Comparison of ENCODE assay signal across 15 cellular contexts in genomic region chr12:53694746-53695145, GRCh38. TPM values are rescaled to one million over a fixed set of nuclear protein-coding genes. Genes with fewer than 3 reads are reported as not detected.
DNase-seq lines count a peak whose midpoint lies in the region; ATAC-seq and FAIRE-seq lines count a peak whose summit lies in the region.
"Had no signal": no experiment of that assay in that cellular context is flagged by ENCODE, and none has a peak within 500 bp of the region (broad histone marks: within the 10 kb centered on the region; RNA-seq: fewer than 3 reads in every experiment).

No MANE protein-coding gene starts in this region.

- DNase-seq in activated T-cell treated with anti-CD3 and anti-CD28 coated beads, Interleukin-2, amount 50 U/mL, for 4 hours, result no peak
- DNase-seq in activated T-cell treated with anti-CD3 and anti-CD28 coated beads, Interleukin-2, amount 50 U/mL, for 1 hour, result no peak
- no peak for DNase-seq in activated T-helper 1 cell treated with anti-CD3 and anti-CD28 coated beads, Interleukin-12 subunit alpha, Interleukin-12 subunit beta, Interleukin-2, Interleukin-4 antibody, amounts not matched to agents 30 ng/mL and 10 ng/mL and 1 ng/mL, durations not matched to agents 14 hours and 24 hours and 36 hours (ENCODE audit: low spot score)
- no peak for DNase-seq in stimulated activated effector memory CD8-positive, alpha-beta T cell treated with anti-CD3 and anti-CD28 coated beads, Interleukin-12 subunit alpha, Interleukin-12 subunit beta, amount 100 ng/mL, for 72 hours (ENCODE audit: low spot score in 2 of 2)
- DNase-seq in DMS 273 (lab: John Stamatoyannopoulos, UW; ENCODE audit: unreplicated experiment), result no peak
- DNase-seq in GM19239 (ENCODE audit: insufficient read length, low spot score), result no peak
- DNase-seq: NK-92 treated with Interleukin-12 subunit alpha and Interleukin-12 subunit beta, amount 100 ng/mL, for 24 hours had no signal

- no peaks in the 10 kb centered on the region for H3K36me3 ChIP-seq in iPS-20b (ENCODE audit: insufficient read depth, low read depth, low read length)
- H3K36me3 ChIP-seq: breast epithelium had no signal

- no peak overlapping the region; the same call in 1 of the 2 replicates for H3K9ac ChIP-seq in iPS-20b (ENCODE audit: low read depth, low read length)
- H3K9ac ChIP-seq: parathyroid adenoma had no signal

- H3K27me3 Mint-ChIP-seq in activated T-cell treated with anti-CD3 and anti-CD28 coated beads, Interleukin-2, amount 50 U/mL, for 4 hours (ENCODE audit: low read depth), result peaks cover 76% of the 10 kb centered on the region
- H3K27me3 Mint-ChIP-seq in activated T-helper 1 cell treated with anti-CD3 and anti-CD28 coated beads, Interleukin-12 subunit alpha, Interleukin-12 subunit beta, Interleukin-2, Interleukin-4 antibody, amounts not matched to agents 30 ng/mL and 10 ng/mL and 1 ng/mL, durations not matched to agents 14 hours and 24 hours and 36 hours (ENCODE audit: insufficient read depth), result peaks cover 79% of the 10 kb centered on the region

- peaks cover 27% of the 10 kb centered on the region for H3K4me1 Mint-ChIP-seq in activated T-cell treated with anti-CD3 and anti-CD28 coated beads, Interleukin-2, amount 50 U/mL, for 4 hours (ENCODE audit: low read depth)
- H3K4me1 Mint-ChIP-seq in activated T-helper 1 cell treated with anti-CD3 and anti-CD28 coated beads, Interleukin-12 subunit alpha, Interleukin-12 subunit beta, Interleukin-2, Interleukin-4 antibody, amounts not matched to agents 30 ng/mL and 10 ng/mL and 1 ng/mL, durations not matched to agents 14 hours and 24 hours and 36 hours (ENCODE audit: low read depth), result peaks cover 23% of the 10 kb centered on the region
- peaks cover 29% of the 10 kb centered on the region for H3K4me1 Mint-ChIP-seq in stimulated activated effector memory CD8-positive, alpha-beta T cell treated with anti-CD3 and anti-CD28 coated beads, Interleukin-12 subunit alpha, Interleukin-12 subunit beta, amount 100 ng/mL, for 72 hours

- no peak for FAIRE-seq in GM19239 (lab: Jason Lieb, UNC)

- peaks cover 19% of the 10 kb centered on the region; the same call in 1 of the 2 replicates for H3K4me1 ChIP-seq in iPS-20b (ENCODE audit: insufficient read depth, low read length)
- H3K4me1 ChIP-seq: breast epithelium, parathyroid adenoma had no signal

- no peak for ATAC-seq in activated T-cell treated with anti-CD3 and anti-CD28 coated beads, Interleukin-2, amount 50 U/mL, for 4 hours
- ATAC-seq in stimulated activated effector memory CD8-positive, alpha-beta T cell treated with anti-CD3 and anti-CD28 coated beads, Interleukin-12 subunit alpha, Interleukin-12 subunit beta, amount 100 ng/mL, for 72 hours, result no peak
- ATAC-seq in HG03097 (IDR thresholded peaks at IDR 0.05; ENCODE audit: low FRiP score, unreplicated experiment), result no peak

- H3K36me3 Mint-ChIP-seq in activated T-cell treated with anti-CD3 and anti-CD28 coated beads, Interleukin-2, amount 50 U/mL, for 4 hours (ENCODE audit: insufficient read depth), result no peaks in the 10 kb centered on the region
- H3K36me3 Mint-ChIP-seq in activated T-helper 1 cell treated with anti-CD3 and anti-CD28 coated beads, Interleukin-12 subunit alpha, Interleukin-12 subunit beta, Interleukin-2, Interleukin-4 antibody, amounts not matched to agents 30 ng/mL and 10 ng/mL and 1 ng/mL, durations not matched to agents 14 hours and 24 hours and 36 hours (ENCODE audit: low read depth), result peaks cover 2% of the 10 kb centered on the region
- H3K36me3 Mint-ChIP-seq in stimulated activated effector memory CD8-positive, alpha-beta T cell treated with anti-CD3 and anti-CD28 coated beads, Interleukin-12 subunit alpha, Interleukin-12 subunit beta, amount 100 ng/mL, for 72 hours, result no peaks in the 10 kb centered on the region

- no peak overlapping the region for H3K27ac ChIP-seq in iPS-20b (ENCODE audit: low read length)
- H3K27ac ChIP-seq: breast epithelium, parathyroid adenoma had no signal

- H3K4me3 ChIP-seq in iPS-20b (ENCODE audit: low read length), result peak overlapping the region; percentile 64

- no peaks in the 10 kb centered on the region for H3K9me3 Mint-ChIP-seq in activated T-cell treated with anti-CD3 and anti-CD28 coated beads, Interleukin-2, amount 50 U/mL, for 4 hours
- H3K9me3 Mint-ChIP-seq in activated T-helper 1 cell treated with anti-CD3 and anti-CD28 coated beads, Interleukin-12 subunit alpha, Interleukin-12 subunit beta, Interleukin-2, Interleukin-4 antibody, amounts not matched to agents 30 ng/mL and 10 ng/mL and 1 ng/mL, durations not matched to agents 14 hours and 24 hours and 36 hours, result no peaks in the 10 kb centered on the region
- H3K9me3 Mint-ChIP-seq in stimulated activated effector memory CD8-positive, alpha-beta T cell treated with anti-CD3 and anti-CD28 coated beads, Interleukin-12 subunit alpha, Interleukin-12 subunit beta, amount 100 ng/mL, for 72 hours, result no peaks in the 10 kb centered on the region

- intact Hi-C loops in activated T-helper 1 cell treated with anti-CD3 and anti-CD28 coated beads, Interleukin-12 subunit alpha, Interleukin-12 subunit beta, Interleukin-2, Interleukin-4 antibody, amounts not matched to agents 30 ng/mL and 10 ng/mL and 1 ng/mL, durations not matched to agents 14 hours and 24 hours and 36 hours (cut with micrococcal nuclease), result loop anchor here (10.0 kb wide), 1 partner anchor 250 kb away; no protein-coding TSS in a partner anchor

- H3K9me3 ChIP-seq in iPS-20b (ENCODE audit: insufficient read depth, low read depth, low read length), result no peaks in the 10 kb centered on the region
- H3K9me3 ChIP-seq: breast epithelium had no signal

- peaks cover 64% of the 10 kb centered on the region for H3K27me3 ChIP-seq in iPS-20b (ENCODE audit: insufficient read depth, low read length)

- H3K4me3 Mint-ChIP-seq in activated T-cell treated with anti-CD3 and anti-CD28 coated beads, Interleukin-2, amount 50 U/mL, for 4 hours, result peak overlapping the region; percentile 69
- H3K4me3 Mint-ChIP-seq in activated T-helper 1 cell treated with anti-CD3 and anti-CD28 coated beads, Interleukin-12 subunit alpha, Interleukin-12 subunit beta, Interleukin-2, Interleukin-4 antibody, amounts not matched to agents 30 ng/mL and 10 ng/mL and 1 ng/mL, durations not matched to agents 14 hours and 24 hours and 36 hours, result no peak overlapping the region
- H3K4me3 Mint-ChIP-seq in stimulated activated effector memory CD8-positive, alpha-beta T cell treated with anti-CD3 and anti-CD28 coated beads, Interleukin-12 subunit alpha, Interleukin-12 subunit beta, amount 100 ng/mL, for 72 hours, result peak overlapping the region; percentile 58

- peak overlapping the region; percentile 50 for H3K27ac Mint-ChIP-seq in activated T-helper 1 cell treated with anti-CD3 and anti-CD28 coated beads, Interleukin-12 subunit alpha, Interleukin-12 subunit beta, Interleukin-2, Interleukin-4 antibody, amounts not matched to agents 30 ng/mL and 10 ng/mL and 1 ng/mL, durations not matched to agents 14 hours and 24 hours and 36 hours
- no peak overlapping the region for H3K27ac Mint-ChIP-seq in stimulated activated effector memory CD8-positive, alpha-beta T cell treated with anti-CD3 and anti-CD28 coated beads, Interleukin-12 subunit alpha, Interleukin-12 subunit beta, amount 100 ng/mL, for 72 hours

RNA-seq across cellular contexts. Expression of gene ATP5MC2, which starts 18.9 kb away (rescaled TPM):
- total RNA-seq in activated T-cell treated with anti-CD3 and anti-CD28 coated beads, Interleukin-2, amount 50 U/mL, for 4 hours, result 100 to 1,000 TPM; 338 to 364 (median 342) TPM
- total RNA-seq in activated T-helper 1 cell treated with anti-CD3 and anti-CD28 coated beads, Interleukin-12 subunit alpha, Interleukin-12 subunit beta, Interleukin-2, Interleukin-4 antibody, amounts not matched to agents 30 ng/mL and 10 ng/mL and 1 ng/mL, durations not matched to agents 14 hours and 24 hours and 36 hours, result 363 and 383 TPM in 2 replicates

RNA-seq across cellular contexts. Expression of gene CALCOCO1, which starts 32.5 kb away (rescaled TPM):
- total RNA-seq in activated T-cell treated with anti-CD3 and anti-CD28 coated beads, Interleukin-2, amount 50 U/mL, for 4 hours, result 1 to 10 TPM; 2.6 to 9.9 (median 7.1) TPM
- total RNA-seq in activated T-helper 1 cell treated with anti-CD3 and anti-CD28 coated beads, Interleukin-12 subunit alpha, Interleukin-12 subunit beta, Interleukin-2, Interleukin-4 antibody, amounts not matched to agents 30 ng/mL and 10 ng/mL and 1 ng/mL, durations not matched to agents 14 hours and 24 hours and 36 hours, result 17.4 and 19.2 TPM in 2 replicates

RNA-seq across cellular contexts. Expression of gene CISTR, which starts 57.0 kb away (rescaled TPM):
- total RNA-seq in activated T-cell treated with anti-CD3 and anti-CD28 coated beads, Interleukin-2, amount 50 U/mL, for 4 hours, result not detected
- not detected in 2 replicates for total RNA-seq in activated T-helper 1 cell treated with anti-CD3 and anti-CD28 coated beads, Interleukin-12 subunit alpha, Interleukin-12 subunit beta, Interleukin-2, Interleukin-4 antibody, amounts not matched to agents 30 ng/mL and 10 ng/mL and 1 ng/mL, durations not matched to agents 14 hours and 24 hours and 36 hours
- total RNA-seq: breast epithelium, fibroblast of lung, G401, kidney epithelial cell, temporal lobe had no signal
